16 cellular contexts compared by ENCODE assay signal in genomic region chr22:46776486-46776826, GRCh38. TPM values are rescaled to one million over a fixed set of nuclear protein-coding genes. Genes with fewer than 3 reads are reported as not detected.
DNase-seq lines count a peak whose midpoint lies in the region; ATAC-seq, FAIRE-seq and TF ChIP-seq lines count a peak whose summit lies in the region.
"Had no signal": no experiment of that assay in that cellular context is flagged by ENCODE, and none has a peak within 500 bp of the region (broad histone marks: within the 10 kb centered on the region; RNA-seq: fewer than 3 reads in every experiment).

No MANE protein-coding gene starts in this region.

- CTCF ChIA-PET in A549 (lab: Yijun Ruan, JAX): interaction anchor here (1.6 to 2.2 kb wide), 2 partner anchors 18 to 19 kb away, joined by 4 to 8 read pairs; no protein-coding TSS in a partner anchor
- CTCF ChIA-PET in activated CD8-positive, alpha-beta T cell treated with anti-CD3 and anti-CD28 coated beads for 36 hours (lab: Charles Lee): interaction anchor here (1.0 to 1.8 kb wide), 2 partner anchors 14 to 18 kb away, joined by 3 to 7 read pairs; partner anchors contain the start of gene TBC1D22A

- no peak for ATAC-seq in A549
- no peak for ATAC-seq in activated CD8-positive, alpha-beta T cell treated with anti-CD3 and anti-CD28 coated beads for 36 hours
- ATAC-seq in left lobe of liver: peak; percentile 75
- ATAC-seq in left lung: no peak
- no peak for ATAC-seq in GM21723 (IDR thresholded peaks at IDR 0.05; ENCODE audit: unreplicated experiment)

- H3K4me3 ChIP-seq in A549 (no peak overlapping the region), DOHH2 (ENCODE audit: low read length) (peak overlapping the region; percentile 73), left lung (no peak overlapping the region)
- H3K4me3 ChIP-seq: esophagus muscularis mucosa had no signal

- TF ChIP-seq CTCF in A549 (IDR thresholded peaks at IDR 0.05): no peak
- TF ChIP-seq CTCF in DOHH2 (IDR thresholded peaks at IDR 0.05; ENCODE audit: low read depth, low read length, poor library complexity, severe bottlenecking): no peak
- no peak for TF ChIP-seq CTCF in activated CD8-positive, alpha-beta T cell treated with anti-CD3 and anti-CD28 coated beads for 36 hours (IDR thresholded peaks at IDR 0.05)
- no peak for TF ChIP-seq CTCF in left lung (IDR thresholded peaks at IDR 0.05)

- intact Hi-C loops in activated CD8-positive, alpha-beta T cell treated with anti-CD3 and anti-CD28 coated beads for 36 hours (cut with micrococcal nuclease): no loop called here
- intact Hi-C loops in left lung (cut with DNase I): no loop called here

- peaks cover 12% of the 10 kb centered on the region; the same call in 1 of the 2 replicates for H4K20me1 ChIP-seq in DOHH2 (ENCODE audit: control insufficient read depth, insufficient read depth, low read depth, low read length)

- H3K27me3 ChIP-seq in DOHH2 (ENCODE audit: control insufficient read depth, low read length) (no peaks in the 10 kb centered on the region), left lung (no peaks in the 10 kb centered on the region)
- H3K27me3 ChIP-seq: esophagus muscularis mucosa had no signal

- TF ChIP-seq EP300 in A549 (IDR thresholded peaks at IDR 0.05): no peak

- DNase-seq in A549 (ENCODE audit: low read depth in 1 of 2, low spot score in 1 of 2) (no peak), left lobe of liver (ENCODE audit: low spot score) (no peak), left lung (no peak), NCI-H187 (lab: John Stamatoyannopoulos, UW) (no peak), DMS 273 (lab: John Stamatoyannopoulos, UW; ENCODE audit: unreplicated experiment) (no peak)
- DNase-seq in activated CD8-positive, alpha-beta T cell treated with anti-CD3 and anti-CD28 coated beads for 36 hours: no peak
- DNase-seq: activated effector memory CD4-positive, alpha-beta T cell treated with Interleukin-2 at 50 U/mL for 16 hours; cerebellar nuclear complex; midbrain; NCI-H2227 treated with DMSO at 0.1 percent for 48 hours; stimulated activated CD4-positive, alpha-beta T cell treated with anti-CD3 and anti-CD28 coated beads, Interleukin-4, amount 100 ng/mL, for 24 hours had no signal

- FAIRE-seq in A549 (lab: Jason Lieb, UNC): no peak
- FAIRE-seq: RCC 7860, TTC549 had no signal

- peak overlapping the region; percentile 69 for H3K4me3 Mint-ChIP-seq in activated CD8-positive, alpha-beta T cell treated with anti-CD3 and anti-CD28 coated beads for 36 hours

- H3K27ac ChIP-seq in A549: peak overlapping the region; percentile 21 to 96; a peak in 4 of 6 replicates
- H3K27ac ChIP-seq in DOHH2 (ENCODE audit: low read depth, low read length): peak overlapping the region; percentile 100
- H3K27ac ChIP-seq in left lung: peak overlapping the region in 1 of 2 donors; percentile 91
- H3K27ac ChIP-seq: esophagus muscularis mucosa had no signal

- H3K36me3 Mint-ChIP-seq in activated CD8-positive, alpha-beta T cell treated with anti-CD3 and anti-CD28 coated beads for 36 hours (ENCODE audit: low read depth): peaks cover 23% of the 10 kb centered on the region

- peaks cover 41% of the 10 kb centered on the region for H3F3A ChIP-seq in DOHH2 (ENCODE audit: control insufficient read depth, insufficient read depth)

- no peak for TF ChIP-seq POLR2A in A549 (IDR thresholded peaks at IDR 0.05; ENCODE audit: low read length)

- peak overlapping the region; percentile 60 for H3K27ac Mint-ChIP-seq in activated CD8-positive, alpha-beta T cell treated with anti-CD3 and anti-CD28 coated beads for 36 hours

- POLR2A ChIA-PET in A549 (lab: Yijun Ruan, JAX): no interaction called here
- POLR2A ChIA-PET in activated CD8-positive, alpha-beta T cell treated with anti-CD3 and anti-CD28 coated beads for 36 hours (lab: Charles Lee): interaction anchor here (4.4 kb wide), 1 partner anchor 14 kb away, joined by 29 read pairs; the partner anchor contains the start of gene TBC1D22A

- peaks cover 55% of the 10 kb centered on the region for H3K4me1 Mint-ChIP-seq in activated CD8-positive, alpha-beta T cell treated with anti-CD3 and anti-CD28 coated beads for 36 hours (ENCODE audit: low read depth)

- H3K27me3 Mint-ChIP-seq in activated CD8-positive, alpha-beta T cell treated with anti-CD3 and anti-CD28 coated beads for 36 hours: no peaks in the 10 kb centered on the region

- WGBS in A549 (ENCODE audit: missing lambda C conversion rate): 80% methylated on average over 6 of the region's 6 CpGs

- H3K79me2 ChIP-seq in DOHH2 (ENCODE audit: control insufficient read depth, low read length): peaks cover 79% of the 10 kb centered on the region

- H3K9me3 ChIP-seq in A549: no peaks in the 10 kb centered on the region
- no peaks in the 10 kb centered on the region for H3K9me3 ChIP-seq in DOHH2 (ENCODE audit: control insufficient read depth, insufficient read depth, low read length)
- no peaks in the 10 kb centered on the region for H3K9me3 ChIP-seq in left lung
- H3K9me3 ChIP-seq: esophagus muscularis mucosa had no signal

- no peak for TF ChIP-seq RAD21 in A549 (conservative IDR thresholded peaks at IDR 0.05 in 1 of 2, IDR thresholded peaks at IDR 0.05 in 1 of 2)

- peaks cover 64% of the 10 kb centered on the region for H3K36me3 ChIP-seq in DOHH2 (ENCODE audit: control insufficient read depth, low read length)
- no peaks in the 10 kb centered on the region for H3K36me3 ChIP-seq in left lung
- H3K36me3 ChIP-seq: esophagus muscularis mucosa had no signal

- H3K9me3 Mint-ChIP-seq in activated CD8-positive, alpha-beta T cell treated with anti-CD3 and anti-CD28 coated beads for 36 hours: no peaks in the 10 kb centered on the region

- H3K4me2 ChIP-seq in A549: no peak overlapping the region
- H3K4me2 ChIP-seq in DOHH2 (ENCODE audit: low read length): peak overlapping the region; percentile 91

- no peaks in the 10 kb centered on the region for H3K9me2 ChIP-seq in DOHH2 (replicated peaks; ENCODE audit: control insufficient read depth, low read length)

- H3K4me1 ChIP-seq in A549 (peaks cover 35% of the 10 kb centered on the region), DOHH2 (ENCODE audit: control insufficient read depth, low read length) (peaks cover 94% of the 10 kb centered on the region), left lung (peaks cover 12 to 59% of the 10 kb centered on the region in 2 donors)

TF ChIP-seq in A549, 52 proteins besides CTCF, POLR2A, EP300 and RAD21:
- TF ChIP-seq ELK1 (IDR thresholded peaks at IDR 0.05; ENCODE audit: low read depth, low read length) (no peak), MAZ (IDR thresholded peaks at IDR 0.05; ENCODE audit: borderline replicate concordance, low read depth, low read length) (no peak), SREBF2 (IDR thresholded peaks at IDR 0.05) (no peak)

RNA-seq across cellular contexts. Expression of gene TBC1D22A, which starts 14.0 kb away (rescaled TPM):
- polyA plus RNA-seq in A549 (2011; rRNA removed) (10.4 and 10.8 TPM in 2 replicates), A549 (2017; fragmentation: RNase III; extraction: RNeasy Plus Mini Kit Qiagen cat#74134 plus additional on column Dnase treatment) (8.2 to 9.7 TPM (median 8.9 TPM) in 3 replicates)
- 11.2 and 11.7 TPM in 2 replicates for polyA plus RNA-seq in A549 (2012; cell fraction: cytosol; rRNA removed)
- polyA plus RNA-seq in A549 (2012; cell fraction: nucleus; rRNA removed): 11.0 and 12.8 TPM in 2 replicates
- polyA minus RNA-seq in A549 (2011; rRNA and poly(A)+ RNA removed): 8.2 and 12.6 TPM in 2 replicates
- total RNA-seq in activated CD8-positive, alpha-beta T cell treated with anti-CD3 and anti-CD28 coated beads for 36 hours: 10 to 100 TPM; 41.0 to 42.8 TPM
- total RNA-seq in left lobe of liver (12.4 TPM), left lung (10 to 100 TPM; 27.3 to 33.5 TPM)

RNA-seq across cellular contexts. Expression of gene CERK, which starts 38.4 kb away (rescaled TPM):
- polyA plus RNA-seq in A549 (2011; rRNA removed): 13.1 and 17.7 TPM in 2 replicates
- polyA plus RNA-seq in A549 (2012; cell fraction: cytosol; rRNA removed): 9.7 and 12.6 TPM in 2 replicates
- 9.7 and 13.4 TPM in 2 replicates for polyA plus RNA-seq in A549 (2012; cell fraction: nucleus; rRNA removed)
- 13.8 to 15.6 TPM (median 15.6 TPM) in 3 replicates for polyA plus RNA-seq in A549 (2017; fragmentation: RNase III; extraction: RNeasy Plus Mini Kit Qiagen cat#74134 plus additional on column Dnase treatment)
- 16.0 and 23.4 TPM in 2 replicates for polyA minus RNA-seq in A549 (2011; rRNA and poly(A)+ RNA removed)
- total RNA-seq in activated CD8-positive, alpha-beta T cell treated with anti-CD3 and anti-CD28 coated beads for 36 hours: 10 to 100 TPM; 38.4 to 41.8 TPM
- 22.0 TPM for total RNA-seq in left lobe of liver
- 10 to 100 TPM; 25.0 to 34.1 TPM for total RNA-seq in left lung
